In genomic region chr2:86226069-86226468, GRCh38 we compare ENCODE assay signal across 15 cellular contexts. TPM values are rescaled to one million over a fixed set of nuclear protein-coding genes. Genes with fewer than 3 reads are reported as not detected.
DNase-seq lines count a peak whose midpoint lies in the region; ATAC-seq and TF ChIP-seq lines count a peak whose summit lies in the region.
"Had no signal": no experiment of that assay in that cellular context is flagged by ENCODE, and none has a peak within 500 bp of the region (broad histone marks: within the 10 kb centered on the region; RNA-seq: fewer than 3 reads in every experiment).

No MANE protein-coding gene starts in this region.

- H3K4me3 Mint-ChIP-seq in activated CD8-positive, alpha-beta T cell treated with anti-CD3 and anti-CD28 coated beads, Interleukin-2, amount 10 ng/mL, durations not matched to agents 7 days and 5 days = no peak overlapping the region
- H3K4me3 Mint-ChIP-seq in activated CD8-positive, alpha-beta T cell treated with anti-CD3 and anti-CD28 coated beads for 36 hours = no peak overlapping the region
- H3K4me3 Mint-ChIP-seq: activated T-cell treated with anti-CD3 and anti-CD28 coated beads, Interleukin-2, amount 50 U/mL, for 4 hours; nephron had no signal

- in situ Hi-C loops in brain microvascular endothelial cell (cut with HindIII; ENCODE audit: low pct_ligation_motif_present, low sequenced_read_pairs) = no loop called here

- no peak for ATAC-seq in activated CD8-positive, alpha-beta T cell treated with anti-CD3 and anti-CD28 coated beads, Interleukin-2, amount 10 ng/mL, durations not matched to agents 7 days and 5 days
- ATAC-seq in activated CD8-positive, alpha-beta T cell treated with anti-CD3 and anti-CD28 coated beads for 36 hours = no peak

- peak overlapping the region; percentile 87 for H3K27ac Mint-ChIP-seq in activated CD8-positive, alpha-beta T cell treated with anti-CD3 and anti-CD28 coated beads, Interleukin-2, amount 10 ng/mL, durations not matched to agents 7 days and 5 days
- H3K27ac Mint-ChIP-seq in activated CD8-positive, alpha-beta T cell treated with anti-CD3 and anti-CD28 coated beads for 36 hours = no peak overlapping the region

- no peaks in the 10 kb centered on the region for H3K9me3 Mint-ChIP-seq in activated CD8-positive, alpha-beta T cell treated with anti-CD3 and anti-CD28 coated beads, Interleukin-2, amount 10 ng/mL, durations not matched to agents 7 days and 5 days (ENCODE audit: insufficient read depth)
- H3K9me3 Mint-ChIP-seq in activated CD8-positive, alpha-beta T cell treated with anti-CD3 and anti-CD28 coated beads for 36 hours = no peaks in the 10 kb centered on the region
- H3K9me3 Mint-ChIP-seq: activated T-cell treated with anti-CD3 and anti-CD28 coated beads, Interleukin-2, amount 50 U/mL, for 4 hours; nephron had no signal

- POLR2A ChIA-PET in activated CD8-positive, alpha-beta T cell treated with anti-CD3 and anti-CD28 coated beads, Interleukin-2, amount 10 ng/mL, durations not matched to agents 7 days and 5 days (lab: Charles Lee) = interaction anchor here (1.0 to 2.3 kb wide), 2 partner anchors 26 to 215 kb away, joined by 3 to 9 read pairs; partner anchors contain the start of genes KDM3A and MRPL35
- POLR2A ChIA-PET in activated CD8-positive, alpha-beta T cell treated with anti-CD3 and anti-CD28 coated beads for 36 hours (lab: Charles Lee) = interaction anchor here (0.6 to 2.0 kb wide), 2 partner anchors 10 to 23 kb away, joined by 3 to 4 read pairs; no protein-coding TSS in a partner anchor

- H3K9me3 ChIP-seq in esophagus squamous epithelium = no peaks in the 10 kb centered on the region
- H3K9me3 ChIP-seq in uterus = no peaks in the 10 kb centered on the region
- H3K9me3 ChIP-seq: adrenal gland, SJCRH30, testis had no signal

- intact Hi-C loops in activated CD8-positive, alpha-beta T cell treated with anti-CD3 and anti-CD28 coated beads for 36 hours (cut with micrococcal nuclease) = no loop called here
- intact Hi-C loops in esophagus squamous epithelium (cut with DNase I) (no loop called here), uterus (cut with DNase I; ENCODE audit: low total_unique reads) (no loop called here)

- H3K36me3 ChIP-seq in esophagus squamous epithelium = no peaks in the 10 kb centered on the region
- H3K36me3 ChIP-seq in uterus = no peaks in the 10 kb centered on the region
- no peaks in the 10 kb centered on the region for H3K36me3 ChIP-seq in brain microvascular endothelial cell (replicated peaks)
- H3K36me3 ChIP-seq: adrenal gland, SJCRH30 had no signal

- H3K4me1 ChIP-seq in esophagus squamous epithelium (peaks cover 8 to 66% (median 36%) of the 10 kb centered on the region in 3 donors), uterus (peaks cover 5 to 22% of the 10 kb centered on the region in 2 donors)
- H3K4me1 ChIP-seq: SJCRH30 had no signal

- H3K27ac ChIP-seq in esophagus squamous epithelium (peak overlapping the region; percentile 27 to 88 (median 88)), uterus (peak overlapping the region; percentile 78 to 82), brain microvascular endothelial cell (no peak overlapping the region)
- H3K27ac ChIP-seq: SJCRH30 had no signal

- H3K4me3 ChIP-seq in esophagus squamous epithelium (no peak overlapping the region), uterus (no peak overlapping the region), brain microvascular endothelial cell (ENCODE audit: low read depth, low read length) (no peak overlapping the region)
- H3K4me3 ChIP-seq: adrenal gland, SJCRH30, testis had no signal

- H3K27me3 ChIP-seq in esophagus squamous epithelium (no peaks in the 10 kb centered on the region), uterus (no peaks in the 10 kb centered on the region), brain microvascular endothelial cell (replicated peaks) (no peaks in the 10 kb centered on the region)
- H3K27me3 ChIP-seq: adrenal gland, testis had no signal

- CTCF ChIA-PET in activated CD8-positive, alpha-beta T cell treated with anti-CD3 and anti-CD28 coated beads, Interleukin-2, amount 10 ng/mL, durations not matched to agents 7 days and 5 days (lab: Charles Lee) = interaction anchor here (1.0 to 1.6 kb wide), 4 partner anchors 11 to 25 kb away, joined by 3 to 9 read pairs (median 3); no protein-coding TSS in a partner anchor
- CTCF ChIA-PET in activated CD8-positive, alpha-beta T cell treated with anti-CD3 and anti-CD28 coated beads for 36 hours (lab: Charles Lee) = interaction anchor here (0.7 to 1.0 kb wide), 2 partner anchors 11 to 26 kb away, joined by 3 to 4 read pairs; no protein-coding TSS in a partner anchor

- WGBS in esophagus squamous epithelium, 2 donors = 62 to 85% methylated on average over 4 of the region's 4 CpGs

- H3K4me1 Mint-ChIP-seq in activated CD8-positive, alpha-beta T cell treated with anti-CD3 and anti-CD28 coated beads, Interleukin-2, amount 10 ng/mL, durations not matched to agents 7 days and 5 days (ENCODE audit: low read depth) = peaks cover 20% of the 10 kb centered on the region
- H3K4me1 Mint-ChIP-seq in activated CD8-positive, alpha-beta T cell treated with anti-CD3 and anti-CD28 coated beads for 36 hours (ENCODE audit: low read depth) = peaks cover 11% of the 10 kb centered on the region

- TF ChIP-seq CTCF in activated CD8-positive, alpha-beta T cell treated with anti-CD3 and anti-CD28 coated beads for 36 hours (IDR thresholded peaks at IDR 0.05) = no peak
- TF ChIP-seq CTCF in esophagus squamous epithelium (IDR thresholded peaks at IDR 0.05) (no peak), uterus (IDR thresholded peaks at IDR 0.05) (no peak), brain microvascular endothelial cell (IDR thresholded peaks at IDR 0.05; ENCODE audit: low read depth, low read length, missing control alignments) (no peak)

- H3K36me3 Mint-ChIP-seq in activated CD8-positive, alpha-beta T cell treated with anti-CD3 and anti-CD28 coated beads, Interleukin-2, amount 10 ng/mL, durations not matched to agents 7 days and 5 days (ENCODE audit: low read depth) = no peaks in the 10 kb centered on the region
- no peaks in the 10 kb centered on the region for H3K36me3 Mint-ChIP-seq in activated CD8-positive, alpha-beta T cell treated with anti-CD3 and anti-CD28 coated beads for 36 hours (ENCODE audit: low read depth)

- DNase-seq in activated CD8-positive, alpha-beta T cell treated with anti-CD3 and anti-CD28 coated beads, Interleukin-2, amount 10 ng/mL, durations not matched to agents 7 days and 5 days = no peak
- no peak for DNase-seq in activated CD8-positive, alpha-beta T cell treated with anti-CD3 and anti-CD28 coated beads for 36 hours
- DNase-seq in NOMO-1 treated with dmso at 0.1 percent for 144 hours (lab: John Stamatoyannopoulos, UW; ENCODE audit: unreplicated experiment) (peak; percentile 60), esophagus squamous epithelium (lab: John Stamatoyannopoulos, UW) (no peak), uterus (no peak), GM03348 (ENCODE audit: low spot score) (no peak), brain microvascular endothelial cell (no peak), NCI-H2171 treated with DMSO at 0.1 percent for 48 hours (lab: John Stamatoyannopoulos, UW) (no peak)
- DNase-seq: NCI-H1417 treated with DMSO at 0.1 percent for 48 hours; NK-92 treated with Interleukin-12 subunit alpha and Interleukin-12 subunit beta, amount 100 ng/mL, for 24 hours; SJCRH30 had no signal

- H3K27me3 Mint-ChIP-seq in activated CD8-positive, alpha-beta T cell treated with anti-CD3 and anti-CD28 coated beads, Interleukin-2, amount 10 ng/mL, durations not matched to agents 7 days and 5 days (ENCODE audit: low read depth) = no peaks in the 10 kb centered on the region
- no peaks in the 10 kb centered on the region for H3K27me3 Mint-ChIP-seq in activated CD8-positive, alpha-beta T cell treated with anti-CD3 and anti-CD28 coated beads for 36 hours

- TF ChIP-seq POLR2A in esophagus squamous epithelium (IDR thresholded peaks at IDR 0.05) (no peak), uterus (IDR thresholded peaks at IDR 0.05) (no peak)

RNA-seq across cellular contexts. Expression of gene MRPL35, which starts 26.8 kb away (rescaled TPM):
- total RNA-seq in activated CD8-positive, alpha-beta T cell treated with anti-CD3 and anti-CD28 coated beads, Interleukin-2, amount 10 ng/mL, durations not matched to agents 7 days and 5 days = 10 to 100 TPM; 55.7 to 58.4 TPM
- 10 to 100 TPM; 86.8 to 87.0 TPM for total RNA-seq in activated CD8-positive, alpha-beta T cell treated with anti-CD3 and anti-CD28 coated beads for 36 hours
- total RNA-seq in esophagus squamous epithelium (10 to 100 TPM; 23.0 to 30.8 (median 29.3) TPM), uterus (10 to 100 TPM; 22.6 to 71.2 (median 31.5) TPM)

RNA-seq across cellular contexts. Expression of gene IMMT, which starts 30.8 kb away (rescaled TPM):
- 100 to 1,000 TPM; 126 to 132 TPM for total RNA-seq in activated CD8-positive, alpha-beta T cell treated with anti-CD3 and anti-CD28 coated beads, Interleukin-2, amount 10 ng/mL, durations not matched to agents 7 days and 5 days
- total RNA-seq in activated CD8-positive, alpha-beta T cell treated with anti-CD3 and anti-CD28 coated beads for 36 hours = 100 to 1,000 TPM; 143 to 144 TPM
- total RNA-seq in esophagus squamous epithelium (10 to 100 TPM; 40.1 to 55.1 (median 49.0) TPM), uterus (10 to 100 TPM in 3 of 4 donors, 1 to 10 TPM in 1; 9.7 to 63.0 (median 36.2) TPM)
